ENCODE assay signal across 1 cellular context in genomic region chr7:1503816-1504775, GRCh38.
TF ChIP-seq lines count a peak whose summit lies in the region.

INTS1 (minus strand) TSS chr7:1504389; CDS start chr7:1503960, 429 bp downstream.

TF ChIP-seq in HepG2, 621 proteins besides CTCF, POLR2A, EP300 and RAD21 (continued from another document and continues in another):
- TF ChIP-seq ZNF318 (CRISPR knock-in tag; IDR thresholded peaks at IDR 0.05): no peak
- TF ChIP-seq RBM39 (IDR thresholded peaks at IDR 0.05; ENCODE audit: low read depth, low read length, poor library complexity, severe bottlenecking): peak; percentile 28
- TF ChIP-seq KDM4B (CRISPR knock-in tag; IDR thresholded peaks at IDR 0.05): peak; percentile 51; the same call in 1 of the 2 replicates
- TF ChIP-seq HOXA9 (CRISPR knock-in tag; IDR thresholded peaks at IDR 0.05; ENCODE audit: borderline replicate concordance): no peak
- TF ChIP-seq ZNF12 (CRISPR knock-in tag; IDR thresholded peaks at IDR 0.05): no peak
- TF ChIP-seq RCOR2 (CRISPR knock-in tag; IDR thresholded peaks at IDR 0.05): no peak
- peak; percentile 60 for TF ChIP-seq MNT (IDR thresholded peaks at IDR 0.05)
- no peak for TF ChIP-seq TBP (CRISPR knock-in tag; IDR thresholded peaks at IDR 0.05)
- TF ChIP-seq EHMT2 (IDR thresholded peaks at IDR 0.05; ENCODE audit: borderline replicate concordance, low read depth, low read length): no peak
- no peak for TF ChIP-seq THAP8 (CRISPR knock-in tag; IDR thresholded peaks at IDR 0.05; ENCODE audit: borderline replicate concordance)
- TF ChIP-seq PRDM4 (CRISPR knock-in tag; IDR thresholded peaks at IDR 0.05; ENCODE audit: borderline replicate concordance): no peak
- 0 out of 2 replicates have a peak, but pooled peaks have one; percentile 31 for TF ChIP-seq MEF2D (CRISPR knock-in tag; IDR thresholded peaks at IDR 0.05)
- peak; percentile 91 for TF ChIP-seq ZSCAN31 (CRISPR knock-in tag; IDR thresholded peaks at IDR 0.05; ENCODE audit: low read depth)
- peak; percentile 83; the same call in 1 of the 2 replicates for TF ChIP-seq PCBP1 (IDR thresholded peaks at IDR 0.05; ENCODE audit: borderline replicate concordance, low read depth, low read length)
- TF ChIP-seq HOXA7 (CRISPR knock-in tag; IDR thresholded peaks at IDR 0.05): no peak
- no peak for TF ChIP-seq NFE2L1 (CRISPR knock-in tag; IDR thresholded peaks at IDR 0.05; ENCODE audit: borderline replicate concordance)
- TF ChIP-seq ZNF687 (CRISPR knock-in tag; IDR thresholded peaks at IDR 0.05): peak; percentile 88
- no peak for TF ChIP-seq MZF1 (CRISPR knock-in tag; IDR thresholded peaks at IDR 0.05; ENCODE audit: borderline replicate concordance)
- TF ChIP-seq ZNF614 (CRISPR knock-in tag; IDR thresholded peaks at IDR 0.05; ENCODE audit: borderline replicate concordance): 0 out of 2 replicates have a peak, but pooled peaks have one; percentile 56
- TF ChIP-seq FUBP1 (CRISPR knock-in tag; IDR thresholded peaks at IDR 0.05; ENCODE audit: borderline replicate concordance): no peak
- no peak for TF ChIP-seq ZNF30 (CRISPR knock-in tag; IDR thresholded peaks at IDR 0.05)
- no peak for TF ChIP-seq MAFK (conservative IDR thresholded peaks at IDR 0.05 in 1 of 2, IDR thresholded peaks at IDR 0.05 in 1 of 2; ENCODE audit: low read length in 2 of 2)
- TF ChIP-seq BCLAF1 (IDR thresholded peaks at IDR 0.05): no peak
- no peak; the same call in 1 of the 2 replicates for TF ChIP-seq SIX4 (CRISPR knock-in tag; IDR thresholded peaks at IDR 0.05)
- TF ChIP-seq STAT5B (CRISPR knock-in tag; IDR thresholded peaks at IDR 0.05): no peak
- peak; percentile 60; the same call in 1 of the 2 replicates for TF ChIP-seq MIER3 (CRISPR knock-in tag; IDR thresholded peaks at IDR 0.05; ENCODE audit: borderline replicate concordance)
- no peak for TF ChIP-seq RARG (CRISPR knock-in tag; IDR thresholded peaks at IDR 0.05; ENCODE audit: low read depth)
- no peak for TF ChIP-seq CEBPB (IDR thresholded peaks at IDR 0.05; ENCODE audit: borderline replicate concordance, low read depth, low read length)
- TF ChIP-seq FOXK1 (CRISPR knock-in tag; IDR thresholded peaks at IDR 0.05; ENCODE audit: borderline replicate concordance, low read depth): peak; percentile 100
- TF ChIP-seq ZNF768 (CRISPR knock-in tag; IDR thresholded peaks at IDR 0.05): peak; percentile 68
- TF ChIP-seq PRMT3 (CRISPR knock-in tag; IDR thresholded peaks at IDR 0.05; ENCODE audit: borderline replicate concordance, low read depth): peak; percentile 55; the same call in 1 of the 2 replicates
- peak; percentile 68; the same call in 1 of the 2 replicates for TF ChIP-seq ZBTB42 (CRISPR knock-in tag; IDR thresholded peaks at IDR 0.05)
- no peak for TF ChIP-seq HNF4A (CRISPR knock-in tag; IDR thresholded peaks at IDR 0.05)
- 0 out of 2 replicates have a peak, but pooled peaks have one; percentile 46 for TF ChIP-seq ZNF839 (CRISPR knock-in tag; IDR thresholded peaks at IDR 0.05; ENCODE audit: borderline replicate concordance)
- TF ChIP-seq SAP130 (CRISPR knock-in tag; IDR thresholded peaks at IDR 0.05; ENCODE audit: low read depth): peak; percentile 95
